ENCODE assay signal across 9 cellular contexts in the genomic region with DNA sequence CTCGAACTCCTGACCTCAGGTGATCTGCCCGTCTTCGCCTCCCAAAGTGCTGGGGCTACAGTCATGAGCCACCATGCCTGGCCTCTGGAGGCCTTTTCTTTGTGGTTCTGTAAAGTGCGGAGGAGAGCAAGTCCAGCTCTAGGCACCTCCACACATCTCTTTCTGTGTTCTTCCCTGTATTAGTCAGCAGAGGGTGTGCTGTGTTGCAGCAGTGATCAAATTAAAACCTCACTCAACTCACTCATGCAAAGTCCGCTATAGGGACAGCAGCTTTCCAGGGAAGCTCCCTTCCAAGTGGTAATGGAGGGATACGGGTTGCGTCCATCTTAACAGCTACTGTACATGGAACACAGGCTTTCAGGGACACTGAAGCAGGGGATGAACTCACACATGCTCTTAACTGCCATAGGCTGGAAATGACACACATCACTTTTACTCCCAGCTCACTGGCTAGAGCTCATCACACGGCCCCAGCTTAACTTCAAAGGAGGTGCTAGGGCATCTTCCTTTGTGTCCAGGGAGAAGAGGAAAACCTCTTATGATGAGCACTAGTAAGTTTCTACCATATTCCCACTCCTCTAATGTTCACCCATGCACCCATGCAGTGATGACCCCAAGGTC. TPM values are rescaled to one million over a fixed set of nuclear protein-coding genes. Genes with fewer than 3 reads are reported as not detected.
DNase-seq lines count a peak whose midpoint lies in the region; ATAC-seq and TF ChIP-seq lines count a peak whose summit lies in the region.
"Had no signal": no experiment of that assay in that cellular context is flagged by ENCODE, and none has a peak within 500 bp of the region (broad histone marks: within the 10 kb centered on the region; RNA-seq: fewer than 3 reads in every experiment).

No MANE protein-coding gene starts in this region.

- peaks cover 13% of the 10 kb centered on the region; the same call in 1 of the 2 replicates for H3K27me3 ChIP-seq in BE2C

- DNase-seq in BE2C (no peak), HuH-7 (ENCODE audit: low spot score) (peak; percentile 14), epithelial cell of esophagus (ENCODE audit: low read depth) (peak; percentile 17), RKO (ENCODE audit: low spot score) (no peak), HuH-7.5 (ENCODE audit: low spot score) (no peak), LoVo (ENCODE audit: low spot score) (no peak)
- DNase-seq in stimulated activated CD4-positive, alpha-beta T cell treated with anti-CD3 and anti-CD28 coated beads, Interleukin-2, amount 100 ng/mL, for 48 hours: no peak
- DNase-seq: hippocampal formation had no signal

- H3K4me1 ChIP-seq in BE2C: no peaks in the 10 kb centered on the region

- no peaks in the 10 kb centered on the region for H3K9me3 ChIP-seq in BE2C

- peak; percentile 60 for ATAC-seq in GM19452 (IDR thresholded peaks at IDR 0.05; ENCODE audit: unreplicated experiment)

- H3K4me3 ChIP-seq in BE2C (ENCODE audit: low read depth, low read length): no peak overlapping the region
- no peak overlapping the region for H3K4me3 ChIP-seq in epithelial cell of esophagus (ENCODE audit: low read length)

- H3K36me3 ChIP-seq in BE2C: no peaks in the 10 kb centered on the region

- TF ChIP-seq CTCF in BE2C (IDR thresholded peaks at IDR 0.05; ENCODE audit: low read depth, low read length): peak; percentile 16; the same call in 1 of the 2 replicates
- TF ChIP-seq CTCF in epithelial cell of esophagus (IDR thresholded peaks at IDR 0.05; ENCODE audit: insufficient read depth, low read depth, low read length, missing control alignments): peak; percentile 42

RNA-seq across cellular contexts. Expression of gene CCNG2, which starts 36.0 kb away (rescaled TPM):
- polyA plus RNA-seq in BE2C (2012; ENCODE audit: insufficient read depth, insufficient read length, low read depth): 1.4 TPM

RNA-seq across cellular contexts. Expression of gene CCNI, which starts 45.2 kb away (rescaled TPM):
- polyA plus RNA-seq in BE2C (2012; ENCODE audit: insufficient read depth, insufficient read length, low read depth): 98.0 TPM

Comparison
In these comparisons a context has a peak if more than half of its experiments do, and no peak if none do; other contexts are left out.
1. DNase-seq: peak in HuH-7 (single experiment) and epithelial cell of esophagus (single experiment); none in BE2C (single experiment), RKO (single experiment), HuH-7.5 (single experiment), stimulated activated CD4-positive, alpha-beta T cell treated with anti-CD3 and anti-CD28 coated beads, Interleukin-2, amount 100 ng/mL, for 48 hours (0 of 2) and LoVo (single experiment).